In genomic region chr5:127011151-127011550, GRCh38 we compare ENCODE assay signal across 12 cellular contexts. TPM values are rescaled to one million over a fixed set of nuclear protein-coding genes. Genes with fewer than 3 reads are reported as not detected.
DNase-seq lines count a peak whose midpoint lies in the region; ATAC-seq and TF ChIP-seq lines count a peak whose summit lies in the region.
"Had no signal": no experiment of that assay in that cellular context is flagged by ENCODE, and none has a peak within 500 bp of the region (broad histone marks: within the 10 kb centered on the region; RNA-seq: fewer than 3 reads in every experiment).

No MANE protein-coding gene starts in this region.

- H3K27me3 ChIP-seq in MG63: no peaks in the 10 kb centered on the region
- no peaks in the 10 kb centered on the region for H3K27me3 ChIP-seq in osteoblast (ENCODE audit: insufficient read depth, low read length)
- H3K27me3 ChIP-seq: cardiac muscle cell, upper lobe of left lung had no signal

- H3K9me3 ChIP-seq in MG63: no peaks in the 10 kb centered on the region
- H3K9me3 ChIP-seq in osteoblast (ENCODE audit: low read depth, low read length): no peaks in the 10 kb centered on the region
- H3K9me3 ChIP-seq: upper lobe of left lung had no signal

- no peak for ATAC-seq in GM19324 (IDR thresholded peaks at IDR 0.05; ENCODE audit: low FRiP score, unreplicated experiment)
- ATAC-seq in stimulated activated naive CD8-positive, alpha-beta T cell treated with anti-CD3 and anti-CD28 coated beads, Interleukin-15, amount 100 ng/mL, for 72 hours: no peak
- ATAC-seq: HepG2 had no signal

- peak overlapping the region; percentile 76 for H3K27ac ChIP-seq in osteoblast (ENCODE audit: low read depth, low read length)
- H3K27ac ChIP-seq: cardiac muscle cell, upper lobe of left lung had no signal

- no peak overlapping the region for H2AFZ ChIP-seq in osteoblast (ENCODE audit: low read length)

- H3K79me2 ChIP-seq in osteoblast (ENCODE audit: insufficient read depth, low read length): peaks cover 12% of the 10 kb centered on the region

- H3K36me3 ChIP-seq in MG63 (no peaks in the 10 kb centered on the region), osteoblast (ENCODE audit: insufficient read depth, low read length) (no peaks in the 10 kb centered on the region)
- H3K36me3 ChIP-seq: cardiac muscle cell, upper lobe of left lung had no signal

- H3K4me3 Mint-ChIP-seq in stimulated activated naive CD8-positive, alpha-beta T cell treated with anti-CD3 and anti-CD28 coated beads, Interleukin-15, amount 100 ng/mL, for 72 hours: no peak overlapping the region
- H3K4me3 Mint-ChIP-seq: mesothelial cell of epicardium had no signal

- DNase-seq in Daoy (ENCODE audit: low read depth): peak; percentile 91
- peak; percentile 93 for DNase-seq in MG63
- DNase-seq in dedifferentiated amniotic fluid mesenchymal stem cell (ENCODE audit: extremely low spot score): peak; percentile 63
- DNase-seq in osteoblast (ENCODE audit: insufficient read length, low spot score, missing footprints): peak; percentile 86
- no peak for DNase-seq in NCI-H1694 (lab: John Stamatoyannopoulos, UW)
- no peak for DNase-seq in RPMI8226
- DNase-seq in stimulated activated naive CD8-positive, alpha-beta T cell treated with anti-CD3 and anti-CD28 coated beads, Interleukin-15, amount 100 ng/mL, for 72 hours: no peak
- DNase-seq: upper lobe of left lung had no signal

- H3K4me1 ChIP-seq in osteoblast (ENCODE audit: insufficient read depth, low read length): peaks cover 34% of the 10 kb centered on the region

- no peak overlapping the region for H3K4me3 ChIP-seq in MG63
- no peak overlapping the region for H3K4me3 ChIP-seq in osteoblast (ENCODE audit: insufficient read depth, low read length)
- H3K4me3 ChIP-seq: cardiac muscle cell, upper lobe of left lung had no signal

- H3K9me3 Mint-ChIP-seq in stimulated activated naive CD8-positive, alpha-beta T cell treated with anti-CD3 and anti-CD28 coated beads, Interleukin-15, amount 100 ng/mL, for 72 hours: no peaks in the 10 kb centered on the region
- H3K9me3 Mint-ChIP-seq: mesothelial cell of epicardium had no signal

- no peak for TF ChIP-seq CTCF in osteoblast (IDR thresholded peaks at IDR 0.05; ENCODE audit: extremely low read depth, low read depth, low read length)

- peaks cover 34% of the 10 kb centered on the region for H3K4me1 Mint-ChIP-seq in stimulated activated naive CD8-positive, alpha-beta T cell treated with anti-CD3 and anti-CD28 coated beads, Interleukin-15, amount 100 ng/mL, for 72 hours

- no peaks in the 10 kb centered on the region for H4K20me1 ChIP-seq in osteoblast (ENCODE audit: insufficient read depth, low read length)

- H3K27me3 Mint-ChIP-seq in stimulated activated naive CD8-positive, alpha-beta T cell treated with anti-CD3 and anti-CD28 coated beads, Interleukin-15, amount 100 ng/mL, for 72 hours: no peaks in the 10 kb centered on the region

- peak overlapping the region; percentile 47 for H3K4me2 ChIP-seq in osteoblast (ENCODE audit: insufficient read depth, low read length)

- H3K27ac Mint-ChIP-seq in stimulated activated naive CD8-positive, alpha-beta T cell treated with anti-CD3 and anti-CD28 coated beads, Interleukin-15, amount 100 ng/mL, for 72 hours: no peak overlapping the region
- H3K27ac Mint-ChIP-seq: mesothelial cell of epicardium had no signal

RNA-seq across cellular contexts. Expression of gene MARCHF3, which starts 19.2 kb away (rescaled TPM):
- total RNA-seq in Daoy (2014; rRNA removed; shearing (Covaris generic)): 7.5 and 9.9 TPM in 2 replicates
- 5.2 and 6.9 TPM in 2 replicates for total RNA-seq in MG63 (2014; rRNA removed; shearing (Covaris generic); ENCODE audit: low replicate concordance)
- total RNA-seq in osteoblast: 2.2 and 3.5 TPM in 2 replicates

Comparison
In these comparisons a context has a peak if more than half of its experiments do, and no peak if none do; other contexts are left out.
1. DNase-seq: peak in Daoy (single experiment), MG63 (single experiment), dedifferentiated amniotic fluid mesenchymal stem cell (single experiment) and osteoblast (single experiment); none in NCI-H1694 (single experiment), RPMI8226 (single experiment) and stimulated activated naive CD8-positive, alpha-beta T cell treated with anti-CD3 and anti-CD28 coated beads, Interleukin-15, amount 100 ng/mL, for 72 hours (0 of 2).